Comparison of ENCODE assay signal across 27 cellular contexts in the genomic region with DNA sequence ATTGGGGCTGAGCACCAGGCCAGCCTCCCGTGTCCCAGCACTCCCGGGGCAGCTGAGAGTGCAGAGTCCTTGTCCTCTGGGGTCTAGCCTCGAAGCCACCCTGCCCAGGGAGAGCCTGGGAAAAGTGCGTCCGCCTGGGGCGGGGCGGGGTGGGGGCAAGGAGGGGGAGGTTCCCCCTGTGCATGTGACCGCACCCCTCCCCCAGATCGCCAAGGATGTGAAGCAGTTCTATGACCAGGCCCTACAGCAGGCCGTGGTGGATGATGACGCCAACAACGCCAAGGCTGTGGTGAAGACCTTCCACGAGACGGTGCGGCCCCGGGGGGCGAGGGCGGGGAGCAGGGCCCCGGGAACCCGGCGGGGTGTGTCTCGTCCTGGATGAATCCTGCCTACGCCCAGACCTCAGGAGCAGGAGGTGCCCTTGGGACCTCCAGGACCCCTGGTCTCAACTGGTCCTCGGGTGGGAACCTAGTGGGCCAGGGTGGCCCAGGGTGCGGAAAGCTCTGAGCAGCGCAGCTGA. TPM values are rescaled to one million over a fixed set of nuclear protein-coding genes. Genes with fewer than 3 reads are reported as not detected.
A peak's percentile ranks its signal among the peaks of the same experiment; 100 is the strongest.
DNase-seq lines count a peak whose midpoint lies in the region; ATAC-seq, FAIRE-seq and TF ChIP-seq lines count a peak whose summit lies in the region.
"Had no signal": no experiment of that assay in that cellular context is flagged by ENCODE, and none has a peak within 500 bp of the region (broad histone marks: within the 10 kb centered on the region; RNA-seq: fewer than 3 reads in every experiment).

No MANE protein-coding gene starts in this region.

- H3K4me1 ChIP-seq in right cardiac atrium (ENCODE audit: control insufficient read depth, insufficient read depth, low read length) (peaks cover 8% of the 10 kb centered on the region), K562 (replicated peaks in 1 of 2; ENCODE audit: control insufficient read depth in 2 of 2, insufficient read depth in 2 of 2, low read length in 2 of 2) (peaks cover 7 to 83% of the 10 kb centered on the region in 2 experiments; a peak in 4 of 5 replicates), mesenchymal stem cell (ENCODE audit: control insufficient read depth, insufficient read depth, low read depth, low read length) (peaks cover 28% of the 10 kb centered on the region), osteoblast (ENCODE audit: insufficient read depth, low read length) (peaks cover 14% of the 10 kb centered on the region)

- no peak overlapping the region for H2AK5ac ChIP-seq in mesenchymal stem cell (ENCODE audit: low read length, severe bottlenecking)

- H3K4me3 ChIP-seq in right cardiac atrium (ENCODE audit: low read length) (no peak overlapping the region), K562 (no peak overlapping the region), mesenchymal stem cell (ENCODE audit: insufficient read depth in 1 of 2, low read depth in 1 of 2, low read length in 2 of 2) (no peak overlapping the region), osteoblast (ENCODE audit: insufficient read depth, low read length) (no peak overlapping the region)

- no peak for TF ChIP-seq RAD21 in K562 (CRISPR knock-in tag; conservative IDR thresholded peaks at IDR 0.05 in 1 of 2, IDR thresholded peaks at IDR 0.05 in 1 of 2)

- no peak overlapping the region for H3K14ac ChIP-seq in mesenchymal stem cell (ENCODE audit: low read length in 2 of 2)

- no peak for TF ChIP-seq EP300 in K562 (IDR thresholded peaks at IDR 0.05; ENCODE audit: low read length)

- no peak overlapping the region for H2BK5ac ChIP-seq in mesenchymal stem cell (ENCODE audit: low read depth, low read length, poor library complexity, severe bottlenecking)

- DNase-seq in right cardiac atrium (peak in 2 of 3 donors; percentile 60 to 63), Right ventricle myocardium inferior (ENCODE audit: missing footprints) (no peak), K562 (ENCODE audit: extremely low read depth in 1 of 4, low spot score in 3 of 4) (no peak), mesenchymal stem cell (no peak), HPDE6-E6E7 (ENCODE audit: extremely low spot score) (no peak), amniotic stem cell (lab: John Stamatoyannopoulos, UW) (no peak), SHP77 treated with DMSO at 0.1 percent for 48 hours (lab: John Stamatoyannopoulos, UW) (no peak), osteoblast (ENCODE audit: insufficient read length, low spot score, missing footprints) (no peak)
- DNase-seq: 8988T; DMS53; EL; HFFc6; MV-4-11; NCI-H1694; NCI-H2081; NCI-H2171; NCI-H345; NCI-H524; NCI-H774; NK-92 treated with Interleukin-12 subunit alpha and Interleukin-12 subunit beta, amount 100 ng/mL, for 24 hours; SIG-M5; SK-N-SH had no signal

- peak overlapping the region; percentile 31 for H4K91ac ChIP-seq in mesenchymal stem cell (ENCODE audit: low read length)

- TF ChIP-seq CTCF in K562 (IDR thresholded peaks at IDR 0.05 in 2 of 3, conservative IDR thresholded peaks at IDR 0.05 in 1 of 3; ENCODE audit: insufficient read depth in 2 of 3, low read depth in 1 of 3, low read length in 3 of 3) (no peak), osteoblast (IDR thresholded peaks at IDR 0.05; ENCODE audit: extremely low read depth, low read depth, low read length) (no peak)

- H2AFZ ChIP-seq in K562 (ENCODE audit: low read depth, low read length), result no peak overlapping the region
- H2AFZ ChIP-seq in mesenchymal stem cell (ENCODE audit: low read depth, low read length), result no peak overlapping the region
- H2AFZ ChIP-seq in osteoblast (ENCODE audit: low read length), result no peak overlapping the region

- H2BK12ac ChIP-seq in mesenchymal stem cell (ENCODE audit: low read length in 2 of 2), result no peak overlapping the region

- H3K27me3 ChIP-seq in right cardiac atrium (ENCODE audit: control insufficient read depth, insufficient read depth), result no peaks in the 10 kb centered on the region
- no peaks in the 10 kb centered on the region for H3K27me3 ChIP-seq in K562 (ENCODE audit: control insufficient read depth in 2 of 2, insufficient read depth in 2 of 2, low read length in 2 of 2)
- no peaks in the 10 kb centered on the region for H3K27me3 ChIP-seq in mesenchymal stem cell (ENCODE audit: control insufficient read depth in 1 of 2, insufficient read depth in 1 of 2, low read length in 2 of 2)
- H3K27me3 ChIP-seq in osteoblast (ENCODE audit: insufficient read depth, low read length), result no peaks in the 10 kb centered on the region

- no peak overlapping the region for H2BK120ac ChIP-seq in mesenchymal stem cell (ENCODE audit: low read depth, low read length)

- H3K27ac ChIP-seq in right cardiac atrium (ENCODE audit: low read length) (no peak overlapping the region), K562 (ENCODE audit: extremely low read depth, low read depth, low read length) (no peak overlapping the region), mesenchymal stem cell (ENCODE audit: low read length, poor library complexity, severe bottlenecking) (no peak overlapping the region), osteoblast (ENCODE audit: low read depth, low read length) (no peak overlapping the region)
- H3K27ac ChIP-seq: KMS-11 had no signal

- H4K20me1 ChIP-seq in K562 (replicated peaks; ENCODE audit: control insufficient read depth, insufficient read depth, low read length), result peaks cover 15% of the 10 kb centered on the region
- peaks cover 23% of the 10 kb centered on the region for H4K20me1 ChIP-seq in osteoblast (ENCODE audit: insufficient read depth, low read length)

- peaks cover 26% of the 10 kb centered on the region for H3K79me2 ChIP-seq in K562 (ENCODE audit: control insufficient read depth, insufficient read depth, low read length)
- H3K79me2 ChIP-seq in osteoblast (ENCODE audit: insufficient read depth, low read length), result peaks cover 81% of the 10 kb centered on the region

- WGBS in right cardiac atrium, result 85% methylated on average over 26 of the region's 26 CpGs
- 85% methylated on average over 11 of the region's 26 CpGs for WGBS in K562 (ENCODE audit: insufficient coverage, low coverage, missing lambda C conversion rate)
- 96% methylated on average over 26 of the region's 26 CpGs for WGBS in mesenchymal stem cell

- TF ChIP-seq POLR2A in K562 (conservative IDR thresholded peaks at IDR 0.05), result no peak

- ATAC-seq in right cardiac atrium, result no peak
- no peak for ATAC-seq in Right ventricle myocardium inferior
- no peak for ATAC-seq in K562
- ATAC-seq: HepG2 had no signal

- H3K9me3 ChIP-seq in right cardiac atrium (ENCODE audit: control insufficient read depth, low read length) (no peaks in the 10 kb centered on the region), K562 (replicated peaks; ENCODE audit: control insufficient read depth, insufficient read depth, low read depth, low read length) (no peaks in the 10 kb centered on the region), mesenchymal stem cell (ENCODE audit: control insufficient read depth, low read length) (no peaks in the 10 kb centered on the region), osteoblast (ENCODE audit: low read depth, low read length) (no peaks in the 10 kb centered on the region)
- H3K9me3 ChIP-seq: SK-N-SH had no signal

- peaks cover 6% of the 10 kb centered on the region for H3K9me1 ChIP-seq in K562 (ENCODE audit: control insufficient read depth, insufficient read depth, low read length)

- intact Hi-C loops in right cardiac atrium (cut with DNase I) (no loop called here), Right ventricle myocardium inferior (cut with DNase I) (no loop called here), K562 (cut with micrococcal nuclease) (no loop called here)

- no peak overlapping the region for H2BK15ac ChIP-seq in mesenchymal stem cell (ENCODE audit: low read depth, poor library complexity, severe bottlenecking)

- H3K9ac ChIP-seq in K562 (ENCODE audit: insufficient read depth in 1 of 2, low read depth in 2 of 2, low read length in 2 of 2) (no peak overlapping the region), mesenchymal stem cell (ENCODE audit: low read length) (no peak overlapping the region)
- H3K9ac ChIP-seq: KMS-11, SK-N-SH had no signal

- CTCF ChIA-PET in K562 (lab: Yijun Ruan, JAX; ENCODE audit: low intra/inter-chr PET ratio), result no interaction called here

- BruUV-seq in K562 (replicated peaks; lab: Mats Ljungman, UMichigan), result no TSS peak

- H3K4me2 ChIP-seq in K562 (ENCODE audit: insufficient read depth, low read length), result no peak overlapping the region
- no peak overlapping the region for H3K4me2 ChIP-seq in mesenchymal stem cell (ENCODE audit: low read length, poor library complexity, severe bottlenecking)
- no peak overlapping the region for H3K4me2 ChIP-seq in osteoblast (ENCODE audit: insufficient read depth, low read length)
- H3K4me2 ChIP-seq: KMS-11, SK-N-SH had no signal

- H3K23ac ChIP-seq in mesenchymal stem cell (ENCODE audit: low read length in 2 of 2), result no peak overlapping the region

- H3K18ac ChIP-seq in mesenchymal stem cell (ENCODE audit: low read depth in 1 of 2, low read length in 2 of 2), result no peak overlapping the region

- H3K36me3 ChIP-seq in K562 (ENCODE audit: control insufficient read depth, insufficient read depth, low read length) (peaks cover 69% of the 10 kb centered on the region; the same call in 2 of the 3 replicates), mesenchymal stem cell (ENCODE audit: control insufficient read depth in 1 of 2, insufficient read depth in 2 of 2, low read depth in 1 of 2, low read length in 2 of 2) (peaks cover 71 to 84% of the 10 kb centered on the region in 2 experiments), osteoblast (ENCODE audit: insufficient read depth, low read length) (peaks cover 15% of the 10 kb centered on the region)

- no peak overlapping the region for H3K4ac ChIP-seq in mesenchymal stem cell (ENCODE audit: low read depth in 1 of 2, low read length in 2 of 2)

- no peak for FAIRE-seq in K562 (lab: Jason Lieb, UNC)
- FAIRE-seq: D721Med, H54, HepG2 had no signal

- peaks cover 51% of the 10 kb centered on the region for H3K79me1 ChIP-seq in mesenchymal stem cell (replicated peaks; ENCODE audit: low read length, poor library complexity, severe bottlenecking)

- POLR2A ChIA-PET in K562 (lab: Yijun Ruan, JAX), result interaction anchor here (0.6 kb wide), 1 partner anchor 13 kb away, joined by 3 read pairs; no protein-coding TSS in a partner anchor

- in situ Hi-C loops in K562 (cut with MboI), result no loop called here

- H4K8ac ChIP-seq in mesenchymal stem cell (ENCODE audit: low read length), result no peak overlapping the region

RNA-seq across cellular contexts. Expression of a gene that starts 5.3 kb away (rescaled TPM):
- total RNA-seq in right cardiac atrium (10 to 100 TPM; 30.5 to 50.4 (median 37.1) TPM), Right ventricle myocardium inferior (31.4 TPM), K562 (2014; rRNA removed) (53.4 and 63.9 TPM in 2 replicates), K562 (2014; rRNA removed; fragmentation: Illumina TruSeq; extraction: Trizol) (3.7 and 4.7 TPM in 2 replicates), K562 (2015; rRNA removed; fragmentation: Illumina TruSeq; extraction: Trizol) (35.3 and 35.5 TPM in 2 replicates), K562 (2021) (49.0 and 54.2 TPM in 2 replicates), osteoblast (42.4 and 46.7 TPM in 2 replicates)
- polyA plus RNA-seq in right cardiac atrium (31.8 TPM), K562 (2011; rRNA removed) (11.0 and 16.2 TPM in 2 replicates), K562 (2014; fragmentation: Illumina TruSeq; extraction: Trizol) (6.2 and 22.8 TPM in 2 replicates), K562 (2014; fragmentation: Nextera tagmentation; extraction: Ambion mirVana) (1 to 10 TPM in 1 of 2 experiments, under 1 TPM in 1; 0.41 to 2.8 TPM), K562 (2014; rRNA removed) (29.1 and 32.5 TPM in 2 replicates)
- 7.2 and 32.5 TPM in 2 replicates for total RNA-seq in K562 (2011; cell fraction: chromatin; rRNA removed; ENCODE audit: low replicate concordance)
- 37.2 and 47.1 TPM in 2 replicates for total RNA-seq in K562 (2011; cell fraction: nucleolus; rRNA removed)
- total RNA-seq in K562 (2011; cell fraction: nucleoplasm; rRNA removed), result 21.3 and 24.4 TPM in 2 replicates
- polyA plus RNA-seq in K562 (2011; cell fraction: cytosol; rRNA removed), result 17.0 and 45.2 TPM in 2 replicates
- 24.0 and 35.2 TPM in 2 replicates for polyA plus RNA-seq in K562 (2011; cell fraction: nucleus; rRNA removed)
- polyA plus RNA-seq in K562 (2012), result 37.3 and 42.1 TPM in 2 replicates
- polyA minus RNA-seq in K562 (2011; rRNA and poly(A)+ RNA removed), result 5.8 and 8.2 TPM in 2 replicates
- 13.1 and 16.7 TPM in 2 replicates for polyA minus RNA-seq in K562 (2011; cell fraction: cytosol; rRNA and poly(A)+ RNA removed)
- polyA minus RNA-seq in K562 (2011; cell fraction: nucleus; rRNA and poly(A)+ RNA removed), result 26.9 and 33.5 TPM in 2 replicates
- polyA plus RNA-seq in mesenchymal stem cell (2013, experiment 1 of 2), result 69.3 TPM
- polyA plus RNA-seq in mesenchymal stem cell (2013, experiment 2 of 2), result 73.7 TPM

RNA-seq across cellular contexts. Expression of a gene that starts 18.2 kb away (rescaled TPM):
- total RNA-seq in right cardiac atrium (100 to 1,000 TPM; 677 to 920 (median 748) TPM), Right ventricle myocardium inferior (531 TPM), K562 (2014; rRNA removed) (43.3 and 67.2 TPM in 2 replicates), K562 (2014; rRNA removed; fragmentation: Illumina TruSeq; extraction: Trizol) (37.4 and 60.2 TPM in 2 replicates), K562 (2015; rRNA removed; fragmentation: Illumina TruSeq; extraction: Trizol) (61.7 and 64.8 TPM in 2 replicates), K562 (2021) (181 and 189 TPM in 2 replicates), osteoblast (184 and 195 TPM in 2 replicates)
- polyA plus RNA-seq in right cardiac atrium (869 TPM), K562 (2011; rRNA removed) (76.9 and 103 TPM in 2 replicates), K562 (2014; fragmentation: Illumina TruSeq; extraction: Trizol) (163 and 169 TPM in 2 replicates), K562 (2014; fragmentation: Nextera tagmentation; extraction: Ambion mirVana) (1 to 10 TPM; 2.4 to 7.0 TPM), K562 (2014; rRNA removed) (105 and 114 TPM in 2 replicates)
- total RNA-seq in K562 (2011; cell fraction: chromatin; rRNA removed; ENCODE audit: low replicate concordance), result 93.5 and 278 TPM in 2 replicates
- total RNA-seq in K562 (2011; cell fraction: nucleolus; rRNA removed), result 344 and 368 TPM in 2 replicates
- 240 and 244 TPM in 2 replicates for total RNA-seq in K562 (2011; cell fraction: nucleoplasm; rRNA removed)
- polyA plus RNA-seq in K562 (2011; cell fraction: cytosol; rRNA removed), result 177 and 219 TPM in 2 replicates
- 80.1 and 118 TPM in 2 replicates for polyA plus RNA-seq in K562 (2011; cell fraction: nucleus; rRNA removed)
- 157 and 238 TPM in 2 replicates for polyA plus RNA-seq in K562 (2012)
- 67.7 and 102 TPM in 2 replicates for polyA minus RNA-seq in K562 (2011; rRNA and poly(A)+ RNA removed)
- polyA minus RNA-seq in K562 (2011; cell fraction: cytosol; rRNA and poly(A)+ RNA removed), result 110 and 130 TPM in 2 replicates
- 23.2 and 30.1 TPM in 2 replicates for polyA minus RNA-seq in K562 (2011; cell fraction: nucleus; rRNA and poly(A)+ RNA removed)
- 422 TPM for polyA plus RNA-seq in mesenchymal stem cell (2013, experiment 1 of 2)
- polyA plus RNA-seq in mesenchymal stem cell (2013, experiment 2 of 2), result 433 TPM
- total RNA-seq: HepG2 had no signal
- polyA plus RNA-seq: HepG2 had no signal

RNA-seq across cellular contexts. Expression of a gene that starts 49.0 kb away (rescaled TPM):
- total RNA-seq in right cardiac atrium, result not detected
- polyA plus RNA-seq in right cardiac atrium, result 0.02 TPM
- not detected for total RNA-seq in Right ventricle myocardium inferior
- not detected in 2 replicates for total RNA-seq in K562 (2011; cell fraction: chromatin; rRNA removed; ENCODE audit: low replicate concordance)
- total RNA-seq in K562 (2011; cell fraction: nucleolus; rRNA removed), result not detected in 2 replicates
- total RNA-seq in K562 (2011; cell fraction: nucleoplasm; rRNA removed), result not detected in 2 replicates
- not detected in 2 replicates for total RNA-seq in K562 (2014; rRNA removed)
- total RNA-seq in K562 (2014; rRNA removed; fragmentation: Illumina TruSeq; extraction: Trizol), result not detected in 2 replicates
- total RNA-seq in K562 (2015; rRNA removed; fragmentation: Illumina TruSeq; extraction: Trizol), result not detected in 2 replicates
- total RNA-seq in K562 (2021), result not detected in 2 replicates
- polyA plus RNA-seq in K562 (2011; rRNA removed), result not detected in 2 replicates
- not detected in 2 replicates for polyA plus RNA-seq in K562 (2011; cell fraction: cytosol; rRNA removed)
- polyA plus RNA-seq in K562 (2011; cell fraction: nucleus; rRNA removed), result not detected in 2 replicates
- 0.03 TPM in 1 of 2 replicates, not detected in the other for polyA plus RNA-seq in K562 (2012)
- not detected in 2 replicates for polyA plus RNA-seq in K562 (2014; fragmentation: Illumina TruSeq; extraction: Trizol)
- not detected for polyA plus RNA-seq in K562 (2014; fragmentation: Nextera tagmentation; extraction: Ambion mirVana)
- polyA plus RNA-seq in K562 (2014; rRNA removed), result not detected in 2 replicates
- not detected in 2 replicates for polyA minus RNA-seq in K562 (2011; rRNA and poly(A)+ RNA removed)
- polyA minus RNA-seq in K562 (2011; cell fraction: cytosol; rRNA and poly(A)+ RNA removed), result not detected in 2 replicates
- not detected in 2 replicates for polyA minus RNA-seq in K562 (2011; cell fraction: nucleus; rRNA and poly(A)+ RNA removed)
- polyA plus RNA-seq in mesenchymal stem cell (2013, experiment 1 of 2), result not detected
- not detected for polyA plus RNA-seq in mesenchymal stem cell (2013, experiment 2 of 2)
- total RNA-seq in osteoblast, result under 0.01 TPM in 1 of 2 replicates, not detected in the other
- total RNA-seq: HepG2, HFFc6, RPMI7951 had no signal
- polyA plus RNA-seq: SK-N-SH had no signal

RNA-seq across cellular contexts. Expression of a gene that starts 49.5 kb away (rescaled TPM):
- total RNA-seq in right cardiac atrium, result 10 to 100 TPM; 36.5 to 46.8 (median 41.0) TPM
- 36.4 TPM for polyA plus RNA-seq in right cardiac atrium
- total RNA-seq in Right ventricle myocardium inferior, result 40.0 TPM
- total RNA-seq in K562 (2011; cell fraction: chromatin; rRNA removed; ENCODE audit: low replicate concordance), result not detected in 2 replicates
- total RNA-seq in K562 (2011; cell fraction: nucleolus; rRNA removed), result not detected in 2 replicates
- total RNA-seq in K562 (2011; cell fraction: nucleoplasm; rRNA removed), result not detected in 2 replicates
- not detected in 2 replicates for total RNA-seq in K562 (2014; rRNA removed)
- total RNA-seq in K562 (2014; rRNA removed; fragmentation: Illumina TruSeq; extraction: Trizol), result not detected in 2 replicates
- total RNA-seq in K562 (2015; rRNA removed; fragmentation: Illumina TruSeq; extraction: Trizol), result not detected in 2 replicates
- total RNA-seq in K562 (2021), result 0.44 and 0.45 TPM in 2 replicates
- not detected in 2 replicates for polyA plus RNA-seq in K562 (2011; rRNA removed)
- polyA plus RNA-seq in K562 (2011; cell fraction: cytosol; rRNA removed), result 0.01 and 0.06 TPM in 2 replicates
- polyA plus RNA-seq in K562 (2011; cell fraction: nucleus; rRNA removed), result not detected in 2 replicates
- polyA plus RNA-seq in K562 (2012), result not detected in 2 replicates
- polyA plus RNA-seq in K562 (2014; fragmentation: Illumina TruSeq; extraction: Trizol), result not detected in 2 replicates
- polyA plus RNA-seq in K562 (2014; fragmentation: Nextera tagmentation; extraction: Ambion mirVana), result not detected
- not detected in 2 replicates for polyA plus RNA-seq in K562 (2014; rRNA removed)
- not detected in 2 replicates for polyA minus RNA-seq in K562 (2011; rRNA and poly(A)+ RNA removed)
- polyA minus RNA-seq in K562 (2011; cell fraction: cytosol; rRNA and poly(A)+ RNA removed), result not detected in 2 replicates
- 0.13 TPM in 1 of 2 replicates, not detected in the other for polyA minus RNA-seq in K562 (2011; cell fraction: nucleus; rRNA and poly(A)+ RNA removed)
- polyA plus RNA-seq in mesenchymal stem cell (2013, experiment 1 of 2), result 0.03 TPM
- 0.03 TPM for polyA plus RNA-seq in mesenchymal stem cell (2013, experiment 2 of 2)
- total RNA-seq in osteoblast, result not detected in 2 replicates
- total RNA-seq: HFFc6, RPMI7951 had no signal

Comparison
In these comparisons a context has a peak if more than half of its experiments do, and no peak if none do; other contexts are left out.
1. DNase-seq: peak in right cardiac atrium (2 of 3); none in Right ventricle myocardium inferior (single experiment), K562 (0 of 4), mesenchymal stem cell (single experiment), HPDE6-E6E7 (single experiment), amniotic stem cell (single experiment), SHP77 treated with DMSO at 0.1 percent for 48 hours (single experiment) and osteoblast (single experiment).